22 cellular contexts compared by ENCODE assay signal in genomic region chr17:72861811-72862210, GRCh38.
"Had no signal": no experiment of that assay in that cellular context is flagged by ENCODE, and none has a peak within 500 bp of the region (broad histone marks: within the 10 kb centered on the region; RNA-seq: fewer than 3 reads in every experiment).

No MANE protein-coding gene starts in this region.

- H3K4me3 ChIP-seq: K562, PC-9, SK-N-MC had no signal

- H3K4me1 Mint-ChIP-seq: activated naive CD4-positive, alpha-beta T cell treated with anti-CD3 and anti-CD28 coated beads, Interleukin-2, amount 10 ng/mL, durations not matched to agents 7 days and 5 days had no signal

- H3K4me3 Mint-ChIP-seq: activated CD4-positive, alpha-beta memory T cell treated with anti-CD3 and anti-CD28 coated beads, Interleukin-2, amount 10 ng/mL, durations not matched to agents 7 days and 5 days; activated CD8-positive, alpha-beta memory T cell treated with anti-CD3 and anti-CD28 coated beads, Interleukin-2, amount 10 ng/mL, durations not matched to agents 7 days and 5 days; activated naive CD4-positive, alpha-beta T cell treated with anti-CD3 and anti-CD28 coated beads, Interleukin-2, amount 10 ng/mL, durations not matched to agents 7 days and 5 days; activated naive CD8-positive, alpha-beta T cell; activated naive CD8-positive, alpha-beta T cell treated with anti-CD3 and anti-CD28 coated beads, Interleukin-2, amount 50 U/mL, for 24 hours had no signal

- H3K36me3 Mint-ChIP-seq: activated CD8-positive, alpha-beta memory T cell treated with anti-CD3 and anti-CD28 coated beads, Interleukin-2, amount 10 ng/mL, durations not matched to agents 7 days and 5 days; activated naive CD4-positive, alpha-beta T cell treated with anti-CD3 and anti-CD28 coated beads, Interleukin-2, amount 10 ng/mL, durations not matched to agents 7 days and 5 days had no signal

- H3K27ac ChIP-seq: brain microvascular endothelial cell, PC-9, SK-N-MC, WERI-Rb-1 had no signal

- H3K9me3 Mint-ChIP-seq: activated CD4-positive, alpha-beta memory T cell treated with anti-CD3 and anti-CD28 coated beads, Interleukin-2, amount 10 ng/mL, durations not matched to agents 7 days and 5 days; activated naive CD4-positive, alpha-beta T cell treated with anti-CD3 and anti-CD28 coated beads, Interleukin-2, amount 10 ng/mL, durations not matched to agents 7 days and 5 days; activated naive CD8-positive, alpha-beta T cell treated with anti-CD3 and anti-CD28 coated beads, Interleukin-2, amount 50 U/mL, for 24 hours had no signal

- DNase-seq: activated CD4-positive, alpha-beta memory T cell treated with anti-CD3 and anti-CD28 coated beads, Interleukin-2, amount 10 ng/mL, durations not matched to agents 7 days and 5 days; activated CD4-positive, alpha-beta T cell treated with anti-CD3 and anti-CD28 coated beads for 1 hour; activated CD4-positive, alpha-beta T cell treated with anti-CD3 and anti-CD28 coated beads for 48 hours; activated CD4-positive, CD25-positive, alpha-beta regulatory T cell; activated CD8-positive, alpha-beta memory T cell treated with anti-CD3 and anti-CD28 coated beads for 24 hours; activated CD8-positive, alpha-beta memory T cell treated with anti-CD3 and anti-CD28 coated beads, Interleukin-2, amount 10 ng/mL, durations not matched to agents 7 days and 5 days; activated CD8-positive, alpha-beta memory T cell treated with anti-CD3 and anti-CD28 coated beads, Interleukin-2, amount 50 U/mL, for 48 hours; activated effector memory CD4-positive, alpha-beta T cell treated with Interleukin-2 at 50 U/mL for 16 hours; activated naive CD4-positive, alpha-beta T cell treated with anti-CD3 and anti-CD28 coated beads, Interleukin-2, amount 10 ng/mL, durations not matched to agents 7 days and 5 days; activated naive CD8-positive, alpha-beta T cell treated with anti-CD3 and anti-CD28 coated beads, Interleukin-2, amount 50 U/mL, for 24 hours; anterior cingulate cortex; brain microvascular endothelial cell; central memory CD4-positive, alpha-beta T cell; NCI-H2081; NCI-H345; PC-9; Right ventricle myocardium superior; T1000; WERI-Rb-1 had no signal

- H3K27me3 Mint-ChIP-seq: activated CD4-positive, alpha-beta memory T cell treated with anti-CD3 and anti-CD28 coated beads, Interleukin-2, amount 10 ng/mL, durations not matched to agents 7 days and 5 days; activated CD8-positive, alpha-beta memory T cell treated with anti-CD3 and anti-CD28 coated beads, Interleukin-2, amount 10 ng/mL, durations not matched to agents 7 days and 5 days; activated naive CD4-positive, alpha-beta T cell treated with anti-CD3 and anti-CD28 coated beads, Interleukin-2, amount 10 ng/mL, durations not matched to agents 7 days and 5 days; activated naive CD8-positive, alpha-beta T cell; activated naive CD8-positive, alpha-beta T cell treated with anti-CD3 and anti-CD28 coated beads, Interleukin-2, amount 50 U/mL, for 24 hours had no signal

- H3K27ac Mint-ChIP-seq: activated CD4-positive, alpha-beta memory T cell treated with anti-CD3 and anti-CD28 coated beads, Interleukin-2, amount 10 ng/mL, durations not matched to agents 7 days and 5 days; activated CD8-positive, alpha-beta memory T cell treated with anti-CD3 and anti-CD28 coated beads, Interleukin-2, amount 10 ng/mL, durations not matched to agents 7 days and 5 days; activated naive CD4-positive, alpha-beta T cell treated with anti-CD3 and anti-CD28 coated beads, Interleukin-2, amount 10 ng/mL, durations not matched to agents 7 days and 5 days; activated naive CD8-positive, alpha-beta T cell; activated naive CD8-positive, alpha-beta T cell treated with anti-CD3 and anti-CD28 coated beads, Interleukin-2, amount 50 U/mL, for 24 hours had no signal
